12 cellular contexts compared by ENCODE assay signal in the genomic region with DNA sequence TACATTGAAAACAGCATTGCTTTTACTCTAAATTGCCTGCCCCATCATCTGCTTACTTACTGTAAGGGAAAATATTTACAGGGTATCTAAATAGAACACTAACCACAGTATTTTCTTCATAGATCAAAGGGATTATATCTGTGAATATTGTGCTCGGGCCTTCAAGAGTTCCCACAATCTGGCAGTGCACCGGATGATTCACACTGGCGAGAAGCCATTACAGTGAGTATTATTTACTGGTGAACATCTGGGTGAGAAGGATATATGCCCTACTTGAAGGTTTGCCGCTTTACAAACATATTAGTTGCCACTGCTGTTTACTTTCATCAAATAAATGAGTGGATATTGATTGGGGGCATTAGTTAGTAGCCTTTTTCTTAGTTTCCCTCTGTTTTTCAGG. TPM values are rescaled to one million over a fixed set of nuclear protein-coding genes. Genes with fewer than 3 reads are reported as not detected.
A peak's percentile ranks its signal among the peaks of the same experiment; 100 is the strongest.
DNase-seq lines count a peak whose midpoint lies in the region; ATAC-seq and TF ChIP-seq lines count a peak whose summit lies in the region.
"Had no signal": no experiment of that assay in that cellular context is flagged by ENCODE, and none has a peak within 500 bp of the region (broad histone marks: within the 10 kb centered on the region; RNA-seq: fewer than 3 reads in every experiment).

No MANE protein-coding gene starts in this region.

- H3K9me3 ChIP-seq in gastroesophageal sphincter, result no peaks in the 10 kb centered on the region
- H3K9me3 ChIP-seq in gastrocnemius medialis, result no peaks in the 10 kb centered on the region

- TF ChIP-seq EP300 in gastroesophageal sphincter (IDR thresholded peaks at IDR 0.05), result no peak

- intact Hi-C loops in gastrocnemius medialis (cut with DNase I; ENCODE audit: low total_unique reads), result loop anchor here (2.0 kb wide), 1 partner anchor 38 kb away; a partner anchor contains a TSS

- no peaks in the 10 kb centered on the region for H3K27me3 ChIP-seq in gastroesophageal sphincter
- H3K27me3 ChIP-seq in gastrocnemius medialis, result no peaks in the 10 kb centered on the region

- WGBS in gastroesophageal sphincter (ENCODE audit: low coverage in 1 of 2), 2 donors, result 7 to 36% methylated on average over 4 of the region's 4 CpGs

- H3K36me3 ChIP-seq in gastroesophageal sphincter, result peaks cover 19 to 94% of the 10 kb centered on the region in 2 donors
- peaks cover 4 to 75% of the 10 kb centered on the region in 2 donors for H3K36me3 ChIP-seq in gastrocnemius medialis

- DNase-seq in GM04504 (ENCODE audit: low read depth), result peak; percentile 81
- peak; percentile 21 to 72 for DNase-seq in gastrocnemius medialis
- DNase-seq in hepatic stellate cell (ENCODE audit: low spot score), result no peak
- no peak for DNase-seq in NCI-H526 treated with DMSO at 0.1 percent for 48 hours (lab: John Stamatoyannopoulos, UW)
- DNase-seq: activated naive CD4-positive, alpha-beta T cell treated with anti-CD3 and anti-CD28 coated beads, Interleukin-2, amount 50 U/mL, for 16 hours; foreskin melanocyte; NK-92 treated with Interleukin-12 subunit alpha and Interleukin-12 subunit beta, amount 100 ng/mL, for 24 hours had no signal

- ATAC-seq in SK-N-SH treated with all-trans-retinoic acid at 6 μM for 48 hours (peak; percentile 47; the same call in 1 of the 3 replicates), gastroesophageal sphincter (peak; percentile 65), gastrocnemius medialis (peak; percentile 94 to 95), GM21786 (IDR thresholded peaks at IDR 0.05; ENCODE audit: unreplicated experiment) (no peak), HG03280 (IDR thresholded peaks at IDR 0.05; ENCODE audit: unreplicated experiment) (no peak)
- ATAC-seq: K562 had no signal

- TF ChIP-seq POLR2A in gastroesophageal sphincter (IDR thresholded peaks at IDR 0.05) (no peak), gastrocnemius medialis (IDR thresholded peaks at IDR 0.05) (no peak)

- H3K4me1 ChIP-seq in gastroesophageal sphincter, result peaks cover 0 to 12% (median 0%) of the 10 kb centered on the region in 3 donors
- H3K4me1 ChIP-seq in gastrocnemius medialis, result peaks cover 0 to 10% of the 10 kb centered on the region in 2 donors

- H3K27ac ChIP-seq in gastroesophageal sphincter (no peak overlapping the region), gastrocnemius medialis (peak overlapping the region; percentile 32 to 53 (median 49))

- TF ChIP-seq CTCF in gastroesophageal sphincter (IDR thresholded peaks at IDR 0.05) (no peak), gastrocnemius medialis (IDR thresholded peaks at IDR 0.05 in 4 of 5, conservative IDR thresholded peaks at IDR 0.05 in 1 of 5) (no peak)

- in situ Hi-C loops in gastrocnemius medialis (cut with MboI; ENCODE audit: low sequenced_read_pairs in 4 of 4), result no loop called here

- no peak overlapping the region for H3K4me3 ChIP-seq in gastroesophageal sphincter
- H3K4me3 ChIP-seq in gastrocnemius medialis, result no peak overlapping the region
- H3K4me3 ChIP-seq: K562 had no signal

TF ChIP-seq in SK-N-SH treated with all-trans-retinoic acid at 6 μM for 48 hours, 23 proteins besides CTCF, POLR2A, EP300 and RAD21:
- no peak for TF ChIP-seq ZNF8 (CRISPR knock-in tag; IDR thresholded peaks at IDR 0.05)
- TF ChIP-seq, protein P1, sequence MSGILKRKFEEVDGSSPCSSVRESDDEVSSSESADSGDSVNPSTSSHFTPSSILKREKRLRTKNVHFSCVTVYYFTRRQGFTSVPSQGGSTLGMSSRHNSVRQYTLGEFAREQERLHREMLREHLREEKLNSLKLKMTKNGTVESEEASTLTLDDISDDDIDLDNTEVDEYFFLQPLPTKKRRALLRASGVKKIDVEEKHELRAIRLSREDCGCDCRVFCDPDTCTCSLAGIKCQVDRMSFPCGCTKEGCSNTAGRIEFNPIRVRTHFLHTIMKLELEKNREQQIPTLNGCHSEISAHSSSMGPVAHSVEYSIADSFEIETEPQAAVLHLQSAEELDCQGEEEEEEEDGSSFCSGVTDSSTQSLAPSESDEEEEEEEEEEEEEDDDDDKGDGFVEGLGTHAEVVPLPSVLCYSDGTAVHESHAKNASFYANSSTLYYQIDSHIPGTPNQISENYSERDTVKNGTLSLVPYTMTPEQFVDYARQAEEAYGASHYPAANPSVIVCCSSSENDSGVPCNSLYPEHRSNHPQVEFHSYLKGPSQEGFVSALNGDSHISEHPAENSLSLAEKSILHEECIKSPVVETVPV (CRISPR knock-in tag; IDR thresholded peaks at IDR 0.05), result no peak
- TF ChIP-seq ZC3H10 (CRISPR knock-in tag; IDR thresholded peaks at IDR 0.05), result no peak

RNA-seq across cellular contexts. Expression of a gene that starts 5.9 kb away (rescaled TPM):
- total RNA-seq in gastroesophageal sphincter, result 1 to 10 TPM; 1.2 to 2.4 (median 1.6) TPM
- total RNA-seq in gastrocnemius medialis, result 1 to 10 TPM; 3.2 to 8.5 (median 4.0) TPM

RNA-seq across cellular contexts. Expression of a gene that starts 37.7 kb away (rescaled TPM):
- total RNA-seq in gastroesophageal sphincter, result 10 to 100 TPM; 64.9 to 94.8 (median 89.7) TPM
- 10 to 100 TPM; 59.0 to 94.7 (median 90.6) TPM for total RNA-seq in gastrocnemius medialis

RNA-seq across cellular contexts. Expression of a gene that starts 40.9 kb away (rescaled TPM):
- total RNA-seq in gastroesophageal sphincter (1 to 10 TPM; 4.7 to 5.4 (median 5.3) TPM), gastrocnemius medialis (1 to 10 TPM; 1.0 to 2.2 (median 1.9) TPM)

Comparison
In these comparisons a context has a peak if more than half of its experiments do, and no peak if none do; other contexts are left out.
1. DNase-seq: peak in GM04504 (single experiment) and gastrocnemius medialis (2 of 2); none in hepatic stellate cell (single experiment) and NCI-H526 treated with DMSO at 0.1 percent for 48 hours (single experiment).
2. ATAC-seq: peak in SK-N-SH treated with all-trans-retinoic acid at 6 μM for 48 hours (single experiment), gastroesophageal sphincter (single experiment) and gastrocnemius medialis (2 of 2); none in GM21786 (single experiment) and HG03280 (single experiment).
3. H3K27ac ChIP-seq: peak in gastrocnemius medialis (4 of 4); none in gastroesophageal sphincter (0 of 4).